Comparison of ENCODE assay signal across 8 cellular contexts in genomic region chr9:37984672-37985611, GRCh38.
DNase-seq lines count a peak whose midpoint lies in the region; TF ChIP-seq lines count a peak whose summit lies in the region.

No MANE protein-coding gene starts in this region.

- DNase-seq in COLO668 (lab: John Stamatoyannopoulos, UW; ENCODE audit: unreplicated experiment) (peak; percentile 71), NCI-H146 treated with DMSO at 0.1 percent for 48 hours (lab: John Stamatoyannopoulos, UW; ENCODE audit: unreplicated experiment) (peak; percentile 82), amniotic stem cell (lab: John Stamatoyannopoulos, UW) (peak; percentile 30), kidney glomerular epithelial cell (lab: John Stamatoyannopoulos, UW) (peak; percentile 38), iPS-NIHi7 (ENCODE audit: extremely low spot score) (no peak), T-helper 1 cell (no peak), GM10248 (ENCODE audit: extremely low spot score) (no peak), DMS79 treated with DMSO at 0.1 percent for 48 hours (lab: John Stamatoyannopoulos, UW) (no peak)

- CTCF ChIA-PET in GM10248 (lab: Yijun Ruan, JAX) = interaction anchor here (0.8 kb wide), 1 partner anchor 46 kb away, joined by 3 read pairs; no protein-coding TSS in a partner anchor

- no peak for TF ChIP-seq CTCF in GM10248 (IDR thresholded peaks at IDR 0.05; ENCODE audit: control extremely low read depth, extremely low read depth, low read depth, missing control alignments)

- POLR2A ChIA-PET in GM10248 (lab: Yijun Ruan, JAX) = no interaction called here

Comparison
In these comparisons a context has a peak if more than half of its experiments do, and no peak if none do; other contexts are left out.
1. DNase-seq: peak in COLO668 (single experiment), NCI-H146 treated with DMSO at 0.1 percent for 48 hours (single experiment), amniotic stem cell (single experiment) and kidney glomerular epithelial cell (single experiment); none in iPS-NIHi7 (single experiment), T-helper 1 cell (0 of 5), GM10248 (single experiment) and DMS79 treated with DMSO at 0.1 percent for 48 hours (single experiment).